38 cellular contexts compared by ENCODE assay signal in genomic region chr3:82637574-82637973, GRCh38.
"Had no signal": no experiment of that assay in that cellular context is flagged by ENCODE, and none has a peak within 500 bp of the region (broad histone marks: within the 10 kb centered on the region; RNA-seq: fewer than 3 reads in every experiment).

No MANE protein-coding gene starts in this region.

- H3K27ac Mint-ChIP-seq: activated CD4-positive, alpha-beta memory T cell treated with anti-CD3 and anti-CD28 coated beads, Interleukin-2, amount 10 ng/mL, durations not matched to agents 7 days and 5 days; activated CD4-positive, alpha-beta T cell treated with anti-CD3 and anti-CD28 coated beads for 36 hours; activated CD4-positive, alpha-beta T cell treated with anti-CD3 and anti-CD28 coated beads, Interleukin-2, amount 10 ng/mL, durations not matched to agents 7 days and 5 days; activated CD8-positive, alpha-beta memory T cell treated with anti-CD3 and anti-CD28 coated beads, Interleukin-2, amount 10 ng/mL, durations not matched to agents 7 days and 5 days; activated CD8-positive, alpha-beta T cell treated with anti-CD3 and anti-CD28 coated beads, Interleukin-2, amount 10 ng/mL, durations not matched to agents 7 days and 5 days; activated naive CD4-positive, alpha-beta T cell treated with anti-CD3 and anti-CD28 coated beads, Interleukin-2, amount 10 ng/mL, durations not matched to agents 7 days and 5 days; activated naive CD4-positive, alpha-beta T cell treated with anti-CD3 and anti-CD28 coated beads, Interleukin-2, amount 50 U/mL, for 24 hours; activated naive CD8-positive, alpha-beta T cell; activated naive CD8-positive, alpha-beta T cell treated with anti-CD3 and anti-CD28 coated beads, Interleukin-2, amount 10 ng/mL, durations not matched to agents 7 days and 5 days; activated naive CD8-positive, alpha-beta T cell treated with anti-CD3 and anti-CD28 coated beads, Interleukin-2, amount 50 U/mL, for 24 hours; activated T-cell treated with anti-CD3 and anti-CD28 coated beads, Interleukin-2, amount 50 U/mL, for 24 hours; activated T-helper 2 cell treated with anti-CD3 and anti-CD28 coated beads, Interferon-gamma antibody, Interleukin-2, Interleukin-4, amounts not matched to agents 10 μg/mL and 5 μg/mL and 100 μg/mL, durations not matched to agents 14 hours and 24 hours and 36 hours; brain; T-helper 1 cell treated with Interleukin-12 subunit alpha and Interleukin-12 subunit beta and Interleukin-4 antibody, amounts not matched to agents 30 μg/mL and 1 μg/mL, for 36 hours; T-helper 2 cell treated with Interferon-gamma antibody and Interleukin-4, amounts not matched to agents 5 μg/mL and 100 μg/mL, for 36 hours; WTC11 had no signal

- H3K36me3 Mint-ChIP-seq: activated CD8-positive, alpha-beta memory T cell treated with anti-CD3 and anti-CD28 coated beads, Interleukin-2, amount 10 ng/mL, durations not matched to agents 7 days and 5 days; activated naive CD4-positive, alpha-beta T cell treated with anti-CD3 and anti-CD28 coated beads, Interleukin-2, amount 10 ng/mL, durations not matched to agents 7 days and 5 days; activated naive CD4-positive, alpha-beta T cell treated with anti-CD3 and anti-CD28 coated beads, Interleukin-2, amount 50 U/mL, for 24 hours; activated naive CD8-positive, alpha-beta T cell; activated naive CD8-positive, alpha-beta T cell treated with anti-CD3 and anti-CD28 coated beads, Interleukin-2, amount 10 ng/mL, durations not matched to agents 7 days and 5 days; brain had no signal

- ATAC-seq: activated CD4-positive, alpha-beta T cell treated with anti-CD3 and anti-CD28 coated beads for 36 hours; activated CD4-positive, CD25-positive, alpha-beta regulatory T cell treated with anti-CD3 and anti-CD28 coated beads, Interleukin-2, amount 50 U/mL, for 24 hours; activated CD8-positive, alpha-beta memory T cell treated with anti-CD3 and anti-CD28 coated beads, Interleukin-2, amount 10 ng/mL, durations not matched to agents 7 days and 5 days; activated CD8-positive, alpha-beta T cell treated with anti-CD3 and anti-CD28 coated beads, Interleukin-2, amount 10 ng/mL, durations not matched to agents 7 days and 5 days; activated naive CD8-positive, alpha-beta T cell treated with anti-CD3 and anti-CD28 coated beads, Interleukin-2, amount 50 U/mL, for 24 hours; WTC11 had no signal

- H3K27ac ChIP-seq: ascending aorta, cardiac muscle cell, WERI-Rb-1 had no signal

- H3K27me3 Mint-ChIP-seq: activated CD4-positive, alpha-beta memory T cell treated with anti-CD3 and anti-CD28 coated beads, Interleukin-2, amount 10 ng/mL, durations not matched to agents 7 days and 5 days; activated CD4-positive, alpha-beta T cell treated with anti-CD3 and anti-CD28 coated beads for 36 hours; activated CD4-positive, alpha-beta T cell treated with anti-CD3 and anti-CD28 coated beads, Interleukin-2, amount 10 ng/mL, durations not matched to agents 7 days and 5 days; activated CD8-positive, alpha-beta memory T cell treated with anti-CD3 and anti-CD28 coated beads, Interleukin-2, amount 10 ng/mL, durations not matched to agents 7 days and 5 days; activated naive CD4-positive, alpha-beta T cell treated with anti-CD3 and anti-CD28 coated beads, Interleukin-2, amount 10 ng/mL, durations not matched to agents 7 days and 5 days; activated naive CD4-positive, alpha-beta T cell treated with anti-CD3 and anti-CD28 coated beads, Interleukin-2, amount 50 U/mL, for 24 hours; activated naive CD8-positive, alpha-beta T cell; activated naive CD8-positive, alpha-beta T cell treated with anti-CD3 and anti-CD28 coated beads, Interleukin-2, amount 10 ng/mL, durations not matched to agents 7 days and 5 days; activated naive CD8-positive, alpha-beta T cell treated with anti-CD3 and anti-CD28 coated beads, Interleukin-2, amount 50 U/mL, for 24 hours; activated T-cell treated with anti-CD3 and anti-CD28 coated beads, Interleukin-2, amount 50 U/mL, for 24 hours; central memory CD8-positive, alpha-beta T cell had no signal

- FAIRE-seq: bronchial epithelial cell had no signal

- H3K36me3 ChIP-seq: ascending aorta, cardiac muscle cell, WERI-Rb-1 had no signal

- H3K4me3 ChIP-seq: ascending aorta, cardiac muscle cell had no signal

- H3K9me3 Mint-ChIP-seq: activated CD4-positive, alpha-beta memory T cell treated with anti-CD3 and anti-CD28 coated beads, Interleukin-2, amount 10 ng/mL, durations not matched to agents 7 days and 5 days; activated naive CD8-positive, alpha-beta T cell treated with anti-CD3 and anti-CD28 coated beads, Interleukin-2, amount 50 U/mL, for 24 hours had no signal

- DNase-seq: activated CD4-positive, alpha-beta memory T cell treated with anti-CD3 and anti-CD28 coated beads, Interleukin-2, amount 10 ng/mL, durations not matched to agents 7 days and 5 days; activated CD4-positive, alpha-beta T cell treated with anti-CD3 and anti-CD28 coated beads for 1 hour; activated CD4-positive, alpha-beta T cell treated with anti-CD3 and anti-CD28 coated beads for 36 hours; activated CD4-positive, alpha-beta T cell treated with anti-CD3 and anti-CD28 coated beads for 48 hours; activated CD4-positive, alpha-beta T cell treated with anti-CD3 and anti-CD28 coated beads, Interleukin-2, amount 10 ng/mL, durations not matched to agents 7 days and 5 days; activated CD4-positive, alpha-beta T cell treated with anti-CD3 and anti-CD28 coated beads, Interleukin-2, amount 50 U/mL, for 48 hours; activated CD4-positive, CD25-positive, alpha-beta regulatory T cell; activated CD8-positive, alpha-beta memory T cell treated with anti-CD3 and anti-CD28 coated beads for 24 hours; activated CD8-positive, alpha-beta memory T cell treated with anti-CD3 and anti-CD28 coated beads, Interleukin-2, amount 10 ng/mL, durations not matched to agents 7 days and 5 days; activated CD8-positive, alpha-beta memory T cell treated with anti-CD3 and anti-CD28 coated beads, Interleukin-2, amount 50 U/mL, for 48 hours; activated CD8-positive, alpha-beta T cell treated with anti-CD3 and anti-CD28 coated beads, Interleukin-2, amount 10 ng/mL, durations not matched to agents 7 days and 5 days; activated effector memory CD4-positive, alpha-beta T cell treated with Interleukin-2 at 50 U/mL for 16 hours; activated gamma-delta T cell; activated naive CD4-positive, alpha-beta T cell treated with anti-CD3 and anti-CD28 coated beads, Interleukin-2, amount 10 ng/mL, durations not matched to agents 7 days and 5 days; activated naive CD4-positive, alpha-beta T cell treated with Interleukin-2 at 50 U/mL for 16 hours; activated naive CD8-positive, alpha-beta T cell treated with anti-CD3 and anti-CD28 coated beads, Interleukin-2, amount 10 ng/mL, durations not matched to agents 7 days and 5 days; activated naive CD8-positive, alpha-beta T cell treated with anti-CD3 and anti-CD28 coated beads, Interleukin-2, amount 50 U/mL, for 24 hours; activated T-cell treated with anti-CD3 and anti-CD28 coated beads, Interleukin-2, amount 50 U/mL, for 24 hours; activated T-cell treated with anti-CD3 and anti-CD28 coated beads, Interleukin-2, amount 50 U/mL, for 48 hours; amygdala; anterior cingulate cortex; caudate nucleus; cerebellar nuclear complex; T-helper 2 cell; T-helper 9 cell; WERI-Rb-1 had no signal

- H3K4me1 ChIP-seq: ascending aorta had no signal

- H3K4me1 Mint-ChIP-seq: activated CD4-positive, alpha-beta memory T cell treated with anti-CD3 and anti-CD28 coated beads, Interleukin-2, amount 10 ng/mL, durations not matched to agents 7 days and 5 days; activated CD4-positive, alpha-beta T cell treated with anti-CD3 and anti-CD28 coated beads for 36 hours; activated CD4-positive, alpha-beta T cell treated with anti-CD3 and anti-CD28 coated beads, Interleukin-2, amount 10 ng/mL, durations not matched to agents 7 days and 5 days; activated CD8-positive, alpha-beta memory T cell treated with anti-CD3 and anti-CD28 coated beads, Interleukin-2, amount 10 ng/mL, durations not matched to agents 7 days and 5 days; activated naive CD4-positive, alpha-beta T cell treated with anti-CD3 and anti-CD28 coated beads, Interleukin-2, amount 10 ng/mL, durations not matched to agents 7 days and 5 days; activated naive CD4-positive, alpha-beta T cell treated with anti-CD3 and anti-CD28 coated beads, Interleukin-2, amount 50 U/mL, for 24 hours; activated naive CD8-positive, alpha-beta T cell treated with anti-CD3 and anti-CD28 coated beads, Interleukin-2, amount 10 ng/mL, durations not matched to agents 7 days and 5 days; activated naive CD8-positive, alpha-beta T cell treated with anti-CD3 and anti-CD28 coated beads, Interleukin-2, amount 50 U/mL, for 24 hours; brain; central memory CD8-positive, alpha-beta T cell had no signal

- H3K27me3 ChIP-seq: ascending aorta, cardiac muscle cell had no signal

- H3K9me3 ChIP-seq: ascending aorta had no signal

- H3K4me3 Mint-ChIP-seq: activated CD4-positive, alpha-beta memory T cell treated with anti-CD3 and anti-CD28 coated beads, Interleukin-2, amount 10 ng/mL, durations not matched to agents 7 days and 5 days; activated CD4-positive, alpha-beta T cell treated with anti-CD3 and anti-CD28 coated beads for 36 hours; activated CD4-positive, alpha-beta T cell treated with anti-CD3 and anti-CD28 coated beads, Interleukin-2, amount 10 ng/mL, durations not matched to agents 7 days and 5 days; activated CD8-positive, alpha-beta memory T cell treated with anti-CD3 and anti-CD28 coated beads, Interleukin-2, amount 10 ng/mL, durations not matched to agents 7 days and 5 days; activated CD8-positive, alpha-beta T cell treated with anti-CD3 and anti-CD28 coated beads, Interleukin-2, amount 10 ng/mL, durations not matched to agents 7 days and 5 days; activated naive CD4-positive, alpha-beta T cell treated with anti-CD3 and anti-CD28 coated beads, Interleukin-2, amount 10 ng/mL, durations not matched to agents 7 days and 5 days; activated naive CD4-positive, alpha-beta T cell treated with anti-CD3 and anti-CD28 coated beads, Interleukin-2, amount 50 U/mL, for 24 hours; activated naive CD8-positive, alpha-beta T cell; activated naive CD8-positive, alpha-beta T cell treated with anti-CD3 and anti-CD28 coated beads, Interleukin-2, amount 10 ng/mL, durations not matched to agents 7 days and 5 days; activated naive CD8-positive, alpha-beta T cell treated with anti-CD3 and anti-CD28 coated beads, Interleukin-2, amount 50 U/mL, for 24 hours; activated T-cell treated with anti-CD3 and anti-CD28 coated beads, Interleukin-2, amount 50 U/mL, for 24 hours; brain; central memory CD8-positive, alpha-beta T cell; T-helper 1 cell treated with Interleukin-12 subunit alpha and Interleukin-12 subunit beta and Interleukin-4 antibody, amounts not matched to agents 30 μg/mL and 1 μg/mL, for 36 hours; T-helper 2 cell treated with Interferon-gamma antibody and Interleukin-4, amounts not matched to agents 5 μg/mL and 100 μg/mL, for 36 hours; WTC11 had no signal
